Comparison of ENCODE assay signal across 16 cellular contexts in the genomic region with DNA sequence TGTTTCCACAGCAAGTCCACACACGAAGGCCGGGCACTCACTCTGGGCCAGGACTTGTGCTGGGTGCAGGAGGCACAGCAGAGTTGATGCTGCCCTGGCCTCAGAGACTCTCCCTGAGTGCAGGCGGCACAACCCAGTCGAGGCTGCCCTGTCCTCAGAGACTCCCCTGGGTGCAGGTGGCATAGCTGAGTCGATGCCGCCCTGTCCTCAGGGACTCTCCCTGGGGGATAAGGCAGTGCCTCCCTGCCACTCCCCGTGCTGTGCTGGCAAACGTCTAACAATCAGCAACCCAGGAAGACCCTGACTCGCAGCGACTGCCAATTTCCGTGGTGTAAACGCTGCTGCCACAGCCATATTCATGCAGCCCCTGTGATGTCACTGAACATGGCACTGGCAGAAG.
DNase-seq lines count a peak whose midpoint lies in the region; ATAC-seq and TF ChIP-seq lines count a peak whose summit lies in the region.
"Had no signal": no experiment of that assay in that cellular context is flagged by ENCODE, and none has a peak within 500 bp of the region (broad histone marks: within the 10 kb centered on the region; RNA-seq: fewer than 3 reads in every experiment).

No MANE protein-coding gene starts in this region.

- no peaks in the 10 kb centered on the region for H3K9me3 Mint-ChIP-seq in chondrocyte (ENCODE audit: low read depth)
- H3K9me3 Mint-ChIP-seq: CD4-positive, alpha-beta T cell had no signal

- no peak for TF ChIP-seq POLR2A in spleen (IDR thresholded peaks at IDR 0.05)

- H4K20me1 ChIP-seq in BLaER1 treated with 17β-estradiol and CSF1 and Interleukin-3, amounts not matched to agents 10 nM and 100 nM = peaks cover 0 to 9% (median 0%) of the 10 kb centered on the region in 11 experiments; a peak in 3 of 22 replicates

- no peaks in the 10 kb centered on the region for H3K27me3 Mint-ChIP-seq in chondrocyte (ENCODE audit: low read depth)
- H3K27me3 Mint-ChIP-seq: CD4-positive, alpha-beta T cell had no signal

- WGBS in spleen, 5 donors = 88 to 96% (median 92%) methylated on average over 12 of the region's 12 CpGs

- peak overlapping the region in 7 of 11 experiments; percentile 5 to 66 (median 49); a peak in 10 of 22 replicates for H3K4me2 ChIP-seq in BLaER1 treated with 17β-estradiol and CSF1 and Interleukin-3, amounts not matched to agents 10 nM and 100 nM
- H3K4me2 ChIP-seq: GM23338 had no signal

- peaks cover 11% of the 10 kb centered on the region for H3K4me1 Mint-ChIP-seq in chondrocyte (ENCODE audit: low read depth)

- TF ChIP-seq CTCF in chondrocyte (IDR thresholded peaks at IDR 0.05) (no peak), spleen (IDR thresholded peaks at IDR 0.05 in 8 of 11, conservative IDR thresholded peaks at IDR 0.05 in 3 of 11) (no peak)

- H3K4me1 ChIP-seq in BLaER1 treated with 17β-estradiol and CSF1 and Interleukin-3, amounts not matched to agents 10 nM and 100 nM = peaks cover 10 to 47% (median 38%) of the 10 kb centered on the region in 10 experiments
- peaks cover 0 to 6% (median 0%) of the 10 kb centered on the region in 6 donors for H3K4me1 ChIP-seq in spleen

- H3K4me3 ChIP-seq in BLaER1 treated with 17β-estradiol and CSF1 and Interleukin-3, amounts not matched to agents 10 nM and 100 nM = no peak overlapping the region
- no peak overlapping the region for H3K4me3 ChIP-seq in spleen
- H3K4me3 ChIP-seq: GM12878, GM23338 had no signal

- H3K27ac Mint-ChIP-seq in chondrocyte (ENCODE audit: unreplicated experiment) = no peak overlapping the region
- H3K27ac Mint-ChIP-seq: CD4-positive, alpha-beta T cell; GM23338; H9 had no signal

- no peak overlapping the region for H3K4me3 Mint-ChIP-seq in chondrocyte (ENCODE audit: unreplicated experiment)
- H3K4me3 Mint-ChIP-seq: CD4-positive, alpha-beta T cell; GM23338; H9 had no signal

- H3K9me3 ChIP-seq in BLaER1 treated with 17β-estradiol and CSF1 and Interleukin-3, amounts not matched to agents 10 nM and 100 nM (replicated peaks in 1 of 11) = no peaks in the 10 kb centered on the region
- H3K9me3 ChIP-seq in spleen = no peaks in the 10 kb centered on the region

- no peak overlapping the region for H3K27ac ChIP-seq in BLaER1 treated with 17β-estradiol and CSF1 and Interleukin-3, amounts not matched to agents 10 nM and 100 nM
- H3K27ac ChIP-seq in spleen = no peak overlapping the region
- H3K27ac ChIP-seq: HL-60 had no signal

- H3K36me3 ChIP-seq in BLaER1 treated with 17β-estradiol and CSF1 and Interleukin-3, amounts not matched to agents 10 nM and 100 nM = no peaks in the 10 kb centered on the region
- H3K36me3 ChIP-seq in spleen = no peaks in the 10 kb centered on the region

- no peak overlapping the region for H3K9ac ChIP-seq in BLaER1 treated with 17β-estradiol and CSF1 and Interleukin-3, amounts not matched to agents 10 nM and 100 nM

- H3K27me3 ChIP-seq in BLaER1 treated with 17β-estradiol and CSF1 and Interleukin-3, amounts not matched to agents 10 nM and 100 nM = no peaks in the 10 kb centered on the region; a peak in 1 of 22 replicates
- peaks cover 0 to 3% (median 0%) of the 10 kb centered on the region in 7 donors for H3K27me3 ChIP-seq in spleen (replicated peaks in 1 of 7)

- intact Hi-C loops in Right ventricle myocardium superior (cut with DNase I) (no loop called here), cardiac septum (cut with DNase I) (no loop called here), spleen (cut with DNase I; ENCODE audit: low total_unique reads) (no loop called here)

- ATAC-seq in Right ventricle myocardium superior (ENCODE audit: poor library complexity) (no peak), HG02970 (IDR thresholded peaks at IDR 0.05; ENCODE audit: low FRiP score, unreplicated experiment) (no peak)
- ATAC-seq: GM12878 had no signal

- peaks cover 2% of the 10 kb centered on the region for H3K36me3 Mint-ChIP-seq in chondrocyte (ENCODE audit: low read depth)

- DNase-seq in Right ventricle myocardium superior (peak; percentile 29), cardiac septum (ENCODE audit: low spot score) (no peak), chondrocyte (ENCODE audit: low spot score) (peak; percentile 88), spleen (peak; percentile 58), NCI-H187 (lab: John Stamatoyannopoulos, UW) (no peak), dedifferentiated amniotic fluid mesenchymal stem cell (ENCODE audit: extremely low spot score) (no peak)
- DNase-seq: 8988T; AML-193; CD4-positive, alpha-beta T cell; DMS79; H9 had no signal

Comparison
In these comparisons a context has a peak if more than half of its experiments do, and no peak if none do; other contexts are left out.
1. DNase-seq: peak in Right ventricle myocardium superior (single experiment), chondrocyte (single experiment) and spleen (single experiment); none in cardiac septum (single experiment), NCI-H187 (0 of 2) and dedifferentiated amniotic fluid mesenchymal stem cell (single experiment).